Comparison of ENCODE assay signal across 16 cellular contexts in the genomic region with DNA sequence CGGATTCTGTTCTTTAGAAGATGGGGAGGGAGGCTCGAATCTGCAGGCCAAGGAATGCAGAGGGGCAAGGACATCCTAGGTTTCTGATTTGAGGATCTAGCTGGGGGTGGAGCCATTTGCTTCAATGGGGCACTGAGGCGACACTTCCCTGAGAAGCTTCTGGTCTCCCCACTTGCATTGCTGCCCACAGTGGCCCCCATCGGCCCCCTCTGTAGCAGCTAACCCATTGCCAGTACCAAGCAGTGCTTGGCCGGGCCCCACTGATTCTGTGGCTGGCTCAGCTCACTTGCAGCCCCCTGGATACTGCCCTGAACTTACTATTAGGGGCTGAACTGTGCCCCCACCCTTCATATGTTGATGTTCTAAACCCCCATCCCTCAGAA. TPM values are rescaled to one million over a fixed set of nuclear protein-coding genes. Genes with fewer than 3 reads are reported as not detected.
"Had no signal": no experiment of that assay in that cellular context is flagged by ENCODE, and none has a peak within 500 bp of the region (broad histone marks: within the 10 kb centered on the region; RNA-seq: fewer than 3 reads in every experiment).

No MANE protein-coding gene starts in this region.

- H3K4me3 ChIP-seq: hepatocyte, skin epidermis, thyroid gland had no signal

- H3K79me2 ChIP-seq: hepatocyte had no signal

- H3K36me3 ChIP-seq: thyroid gland had no signal

- H3K4me2 ChIP-seq: hepatocyte had no signal

- H3K27me3 ChIP-seq: hepatocyte, thyroid gland had no signal

- H3K27ac Mint-ChIP-seq: activated CD4-positive, alpha-beta T cell treated with anti-CD3 and anti-CD28 coated beads for 36 hours; activated CD8-positive, alpha-beta T cell treated with anti-CD3 and anti-CD28 coated beads, Interleukin-2, amount 10 ng/mL, durations not matched to agents 7 days and 5 days; activated naive CD8-positive, alpha-beta T cell treated with anti-CD3 and anti-CD28 coated beads, Interleukin-2, amount 50 U/mL, for 24 hours; dendritic cell treated with granulocyte-macrophage colony-stimulating factor and Interleukin-4, amounts not matched to agents 40 ng/mL and 50 ng/mL, for 4 days; effector memory CD8-positive, alpha-beta T cell; natural killer cell had no signal

- H3K4me3 Mint-ChIP-seq: activated CD4-positive, alpha-beta T cell treated with anti-CD3 and anti-CD28 coated beads for 36 hours; activated CD8-positive, alpha-beta T cell treated with anti-CD3 and anti-CD28 coated beads, Interleukin-2, amount 10 ng/mL, durations not matched to agents 7 days and 5 days; activated naive CD8-positive, alpha-beta T cell treated with anti-CD3 and anti-CD28 coated beads, Interleukin-2, amount 50 U/mL, for 24 hours; dendritic cell treated with granulocyte-macrophage colony-stimulating factor and Interleukin-4, amounts not matched to agents 40 ng/mL and 50 ng/mL, for 4 days; effector memory CD8-positive, alpha-beta T cell; natural killer cell had no signal

- H3K9me3 Mint-ChIP-seq: activated naive CD8-positive, alpha-beta T cell treated with anti-CD3 and anti-CD28 coated beads, Interleukin-2, amount 50 U/mL, for 24 hours; dendritic cell treated with granulocyte-macrophage colony-stimulating factor and Interleukin-4, amounts not matched to agents 40 ng/mL and 50 ng/mL, for 4 days; effector memory CD8-positive, alpha-beta T cell; natural killer cell had no signal

- ATAC-seq: activated CD4-positive, alpha-beta T cell treated with anti-CD3 and anti-CD28 coated beads for 36 hours; activated CD8-positive, alpha-beta T cell treated with anti-CD3 and anti-CD28 coated beads, Interleukin-2, amount 10 ng/mL, durations not matched to agents 7 days and 5 days; activated naive CD8-positive, alpha-beta T cell treated with anti-CD3 and anti-CD28 coated beads, Interleukin-2, amount 50 U/mL, for 24 hours; effector memory CD8-positive, alpha-beta T cell; natural killer cell had no signal

- H3K36me3 Mint-ChIP-seq: natural killer cell had no signal

- H3K9me3 ChIP-seq: thyroid gland had no signal

- H3K27ac ChIP-seq: hepatocyte, skin epidermis, thyroid gland, VCaP had no signal

- H2AFZ ChIP-seq: hepatocyte had no signal

- DNase-seq: activated CD4-positive, alpha-beta T cell treated with anti-CD3 and anti-CD28 coated beads for 36 hours; activated CD8-positive, alpha-beta memory T cell treated with anti-CD3 and anti-CD28 coated beads, Interleukin-2, amount 50 U/mL, for 48 hours; activated CD8-positive, alpha-beta T cell treated with anti-CD3 and anti-CD28 coated beads, Interleukin-2, amount 10 ng/mL, durations not matched to agents 7 days and 5 days; activated naive CD4-positive, alpha-beta T cell treated with Interleukin-2 at 50 U/mL for 16 hours; activated naive CD8-positive, alpha-beta T cell treated with anti-CD3 and anti-CD28 coated beads, Interleukin-2, amount 50 U/mL, for 24 hours; caudate nucleus; effector memory CD8-positive, alpha-beta T cell; kidney glomerular epithelial cell; natural killer cell; T1000; thyroid gland had no signal

RNA-seq across cellular contexts. Expression of gene SHISAL1, which starts 42.9 kb away (rescaled TPM):
- total RNA-seq: activated CD4-positive, alpha-beta T cell treated with anti-CD3 and anti-CD28 coated beads for 36 hours; activated CD8-positive, alpha-beta T cell treated with anti-CD3 and anti-CD28 coated beads, Interleukin-2, amount 10 ng/mL, durations not matched to agents 7 days and 5 days; epithelial cell of proximal tubule; natural killer cell had no signal
